ENCODE assay signal across 24 cellular contexts in the genomic region with DNA sequence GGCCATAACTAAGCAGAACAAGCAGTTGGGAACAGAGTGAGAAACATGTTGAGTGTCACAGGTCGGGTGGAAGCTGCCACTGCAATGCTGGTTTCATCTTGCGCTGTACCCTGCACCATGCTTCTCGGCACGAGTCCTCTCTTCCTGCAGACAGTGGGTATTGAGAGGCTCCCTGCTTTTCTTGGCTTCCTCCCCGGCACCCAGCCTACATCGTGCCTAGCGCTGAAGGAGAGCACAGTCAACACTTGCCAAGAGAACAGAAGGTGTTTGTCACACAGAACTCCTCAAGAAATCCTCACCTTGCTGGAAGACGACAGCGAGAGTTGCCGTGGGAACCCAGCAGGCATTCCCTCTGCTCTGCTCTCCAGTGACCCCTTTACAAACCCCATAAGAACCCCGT.
"Had no signal": no experiment of that assay in that cellular context is flagged by ENCODE, and none has a peak within 500 bp of the region (broad histone marks: within the 10 kb centered on the region; RNA-seq: fewer than 3 reads in every experiment).

No MANE protein-coding gene starts in this region.

- DNase-seq: activated B cell treated with CpG ODN at 0.5 μM for 24 hours; activated CD4-positive, alpha-beta T cell treated with anti-CD3 and anti-CD28 coated beads, Interleukin-2, amount 50 U/mL, for 1 hour; activated CD8-positive, alpha-beta memory T cell treated with anti-CD3 and anti-CD28 coated beads, Interleukin-2, amount 10 ng/mL, durations not matched to agents 7 days and 5 days; activated CD8-positive, alpha-beta T cell treated with anti-CD3 and anti-CD28 coated beads, Interleukin-2, amount 10 ng/mL, durations not matched to agents 7 days and 5 days; activated naive CD4-positive, alpha-beta T cell; activated T-cell treated with anti-CD3 and anti-CD28 coated beads, Interleukin-2, amount 50 U/mL, for 48 hours; adrenal gland; brain microvascular endothelial cell; central memory CD4-positive, alpha-beta T cell; dermis blood vessel endothelial cell; effector CD8-positive, alpha-beta T cell; erythroblast; gastrocnemius medialis; glutamatergic neuron; kidney; left colon; mammary epithelial cell; naive thymus-derived CD4-positive, alpha-beta T cell; right lobe of liver; stimulated activated CD4-positive, alpha-beta T cell treated with anti-CD3 and anti-CD28 coated beads, Interleukin-2, amount 100 ng/mL, for 48 hours; stimulated activated naive CD4-positive, alpha-beta T cell treated with Interleukin-2 at 50 U/mL for 16 hours; T-helper 2 cell; testis; transverse colon had no signal
